In the genomic region with DNA sequence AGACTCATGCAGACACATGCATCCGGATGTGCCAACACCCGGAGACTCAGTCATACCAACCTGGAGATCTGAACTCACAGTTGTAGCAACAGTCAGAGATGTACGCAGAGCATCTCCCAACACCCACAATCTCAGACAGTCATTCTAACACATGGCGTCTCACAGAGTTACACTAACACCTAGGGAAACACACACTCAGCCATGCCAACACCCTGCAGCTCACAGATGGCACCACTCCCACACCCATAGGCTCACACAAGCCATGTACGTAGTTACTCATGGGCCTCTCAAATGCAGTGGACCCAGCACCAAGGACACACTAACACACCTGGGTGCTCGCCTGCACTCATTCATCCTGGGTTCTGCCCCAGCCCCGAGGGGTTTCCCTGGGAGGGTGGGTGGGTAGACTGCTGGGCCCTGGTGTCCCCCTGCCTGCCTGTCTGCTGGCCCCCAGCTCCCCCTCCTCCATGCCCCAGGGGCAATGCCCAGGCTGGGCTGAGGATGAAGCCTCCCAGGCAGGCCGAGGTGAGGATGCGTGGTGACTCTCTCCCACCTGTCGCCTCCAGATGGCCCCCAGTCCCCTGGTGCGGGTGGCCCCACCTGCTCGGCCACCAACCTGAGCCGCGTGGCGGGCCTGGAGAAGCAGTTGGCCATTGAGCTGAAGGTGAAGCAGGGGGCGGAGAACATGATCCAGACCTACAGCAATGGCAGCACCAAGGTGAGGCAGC, we compare ENCODE assay signal across 19 cellular contexts. TPM values are rescaled to one million over a fixed set of nuclear protein-coding genes. Genes with fewer than 3 reads are reported as not detected.
DNase-seq lines count a peak whose midpoint lies in the region; ATAC-seq, FAIRE-seq and TF ChIP-seq lines count a peak whose summit lies in the region.
"Had no signal": no experiment of that assay in that cellular context is flagged by ENCODE, and none has a peak within 500 bp of the region (broad histone marks: within the 10 kb centered on the region; RNA-seq: fewer than 3 reads in every experiment).

No MANE protein-coding gene starts in this region.

- no peak overlapping the region for H3K4me2 ChIP-seq in K562 (ENCODE audit: insufficient read depth, low read length)

- 0 out of 2 replicates have a peak, but pooled peaks cover 3% of the 10 kb centered on the region for H4K20me1 ChIP-seq in K562 (replicated peaks; ENCODE audit: control insufficient read depth, insufficient read depth, low read length)

- peaks cover 66% of the 10 kb centered on the region for H3K36me3 ChIP-seq in K562 (ENCODE audit: control insufficient read depth, insufficient read depth, low read length)
- peaks cover 23 to 65% (median 28%) of the 10 kb centered on the region in 3 experiments for H3K36me3 ChIP-seq in naive thymus-derived CD4-positive, alpha-beta T cell (ENCODE audit: control insufficient read depth in 2 of 3, insufficient read depth in 3 of 3, low read length in 3 of 3)

- DNase-seq in activated CD4-positive, alpha-beta memory T cell treated with anti-CD3 and anti-CD28 coated beads, Interleukin-2, amount 10 ng/mL, durations not matched to agents 7 days and 5 days: no peak
- DNase-seq in activated CD4-positive, alpha-beta memory T cell treated with anti-CD3 and anti-CD28 coated beads for 36 hours: no peak
- peak; percentile 21 for DNase-seq in D341Med (ENCODE audit: low spot score)
- no peak for DNase-seq in K562 (ENCODE audit: extremely low read depth in 1 of 4, low spot score in 3 of 4)
- no peak for DNase-seq in naive thymus-derived CD4-positive, alpha-beta T cell
- no peak for DNase-seq in head of caudate nucleus
- no peak for DNase-seq in RPMI8226
- no peak for DNase-seq in activated CD4-positive, alpha-beta T cell treated with anti-CD3 and anti-CD28 coated beads for 36 hours
- DNase-seq: MM.1S, NCI-H1105, NCI-H1694 treated with DMSO at 0.1 percent for 48 hours, NCI-H446 treated with DMSO at 0.1 percent for 48 hours, NCI-H82, Peyer's patch, SIG-M5 had no signal

- H3K9ac ChIP-seq in K562 (ENCODE audit: insufficient read depth in 1 of 2, low read depth in 2 of 2, low read length in 2 of 2): no peak overlapping the region

- no TSS peak for BruUV-seq in K562 (replicated peaks; lab: Mats Ljungman, UMichigan)

- H3K4me1 Mint-ChIP-seq in activated CD4-positive, alpha-beta memory T cell treated with anti-CD3 and anti-CD28 coated beads, Interleukin-2, amount 10 ng/mL, durations not matched to agents 7 days and 5 days: peaks cover 41% of the 10 kb centered on the region
- peaks cover 30% of the 10 kb centered on the region for H3K4me1 Mint-ChIP-seq in activated CD4-positive, alpha-beta memory T cell treated with anti-CD3 and anti-CD28 coated beads for 36 hours (ENCODE audit: low read depth)
- peaks cover 31 to 58% (median 46%) of the 10 kb centered on the region in 7 donors for H3K4me1 Mint-ChIP-seq in naive thymus-derived CD4-positive, alpha-beta T cell
- peaks cover 34% of the 10 kb centered on the region for H3K4me1 Mint-ChIP-seq in activated CD4-positive, alpha-beta T cell treated with anti-CD3 and anti-CD28 coated beads for 36 hours

- H3K4me3 Mint-ChIP-seq in activated CD4-positive, alpha-beta memory T cell treated with anti-CD3 and anti-CD28 coated beads, Interleukin-2, amount 10 ng/mL, durations not matched to agents 7 days and 5 days: peak overlapping the region; percentile 35
- H3K4me3 Mint-ChIP-seq in activated CD4-positive, alpha-beta memory T cell treated with anti-CD3 and anti-CD28 coated beads for 36 hours: no peak overlapping the region
- H3K4me3 Mint-ChIP-seq in naive thymus-derived CD4-positive, alpha-beta T cell: peak overlapping the region in 8 of 10 donors; percentile 18 to 99 (median 40)
- no peak overlapping the region for H3K4me3 Mint-ChIP-seq in activated CD4-positive, alpha-beta T cell treated with anti-CD3 and anti-CD28 coated beads for 36 hours
- H3K4me3 Mint-ChIP-seq: CD14-positive monocyte had no signal

- H3K9me1 ChIP-seq in K562 (ENCODE audit: control insufficient read depth, insufficient read depth, low read length): no peaks in the 10 kb centered on the region

- H3K4me1 ChIP-seq in K562 (replicated peaks in 1 of 2; ENCODE audit: control insufficient read depth in 2 of 2, insufficient read depth in 2 of 2, low read length in 2 of 2): peaks cover 11 to 32% of the 10 kb centered on the region in 2 experiments
- peaks cover 24 to 26% of the 10 kb centered on the region in 2 donors for H3K4me1 ChIP-seq in naive thymus-derived CD4-positive, alpha-beta T cell (ENCODE audit: control insufficient read depth in 2 of 2, insufficient read depth in 2 of 2, low read length in 2 of 2)

- no peaks in the 10 kb centered on the region for H3K27me3 ChIP-seq in K562 (ENCODE audit: control insufficient read depth in 2 of 2, insufficient read depth in 2 of 2, low read length in 2 of 2)
- no peaks in the 10 kb centered on the region for H3K27me3 ChIP-seq in naive thymus-derived CD4-positive, alpha-beta T cell (ENCODE audit: control insufficient read depth in 2 of 2, insufficient read depth in 2 of 2, low read length in 2 of 2)
- H3K27me3 ChIP-seq: Peyer's patch had no signal

- H3K9me3 ChIP-seq in K562 (replicated peaks; ENCODE audit: control insufficient read depth, insufficient read depth, low read depth, low read length): no peaks in the 10 kb centered on the region; the same call in 1 of the 2 replicates
- H3K9me3 ChIP-seq in naive thymus-derived CD4-positive, alpha-beta T cell (ENCODE audit: control insufficient read depth in 2 of 3, low read length in 3 of 3): no peaks in the 10 kb centered on the region
- H3K9me3 ChIP-seq: Peyer's patch had no signal

- FAIRE-seq in K562 (lab: Jason Lieb, UNC): no peak
- FAIRE-seq: A204.1 had no signal

- no peak for TF ChIP-seq POLR2A in K562 (conservative IDR thresholded peaks at IDR 0.05)

- TF ChIP-seq EP300 in K562 (IDR thresholded peaks at IDR 0.05; ENCODE audit: low read length): no peak

- H2AFZ ChIP-seq in K562 (ENCODE audit: low read depth, low read length): no peak overlapping the region

- H3K9me3 Mint-ChIP-seq in activated CD4-positive, alpha-beta memory T cell treated with anti-CD3 and anti-CD28 coated beads, Interleukin-2, amount 10 ng/mL, durations not matched to agents 7 days and 5 days: no peaks in the 10 kb centered on the region
- H3K9me3 Mint-ChIP-seq in activated CD4-positive, alpha-beta memory T cell treated with anti-CD3 and anti-CD28 coated beads for 36 hours: no peaks in the 10 kb centered on the region
- H3K9me3 Mint-ChIP-seq in naive thymus-derived CD4-positive, alpha-beta T cell: no peaks in the 10 kb centered on the region
- no peaks in the 10 kb centered on the region for H3K9me3 Mint-ChIP-seq in activated CD4-positive, alpha-beta T cell treated with anti-CD3 and anti-CD28 coated beads for 36 hours (ENCODE audit: low read depth)
- H3K9me3 Mint-ChIP-seq: CD14-positive monocyte had no signal

- ATAC-seq in K562: no peak
- no peak for ATAC-seq in naive thymus-derived CD4-positive, alpha-beta T cell
- no peak for ATAC-seq in activated CD4-positive, alpha-beta T cell treated with anti-CD3 and anti-CD28 coated beads for 36 hours

- peaks cover 60% of the 10 kb centered on the region for H3K36me3 Mint-ChIP-seq in activated CD4-positive, alpha-beta memory T cell treated with anti-CD3 and anti-CD28 coated beads, Interleukin-2, amount 10 ng/mL, durations not matched to agents 7 days and 5 days (ENCODE audit: low read depth)
- peaks cover 44% of the 10 kb centered on the region for H3K36me3 Mint-ChIP-seq in activated CD4-positive, alpha-beta memory T cell treated with anti-CD3 and anti-CD28 coated beads for 36 hours
- H3K36me3 Mint-ChIP-seq in naive thymus-derived CD4-positive, alpha-beta T cell: peaks cover 10 to 46% (median 27%) of the 10 kb centered on the region in 5 donors
- H3K36me3 Mint-ChIP-seq in activated CD4-positive, alpha-beta T cell treated with anti-CD3 and anti-CD28 coated beads for 36 hours (ENCODE audit: low read depth): peaks cover 46% of the 10 kb centered on the region

- in situ Hi-C loops in K562 (cut with MboI): no loop called here

- TF ChIP-seq RAD21 in K562 (CRISPR knock-in tag; conservative IDR thresholded peaks at IDR 0.05 in 1 of 2, IDR thresholded peaks at IDR 0.05 in 1 of 2): no peak

- H3K27ac Mint-ChIP-seq in activated CD4-positive, alpha-beta memory T cell treated with anti-CD3 and anti-CD28 coated beads, Interleukin-2, amount 10 ng/mL, durations not matched to agents 7 days and 5 days: no peak overlapping the region
- H3K27ac Mint-ChIP-seq in activated CD4-positive, alpha-beta memory T cell treated with anti-CD3 and anti-CD28 coated beads for 36 hours: no peak overlapping the region
- H3K27ac Mint-ChIP-seq in naive thymus-derived CD4-positive, alpha-beta T cell: peak overlapping the region in 6 of 9 donors; percentile 9 to 72 (median 28)
- H3K27ac Mint-ChIP-seq in activated CD4-positive, alpha-beta T cell treated with anti-CD3 and anti-CD28 coated beads for 36 hours: no peak overlapping the region

- 97% methylated on average over 12 of the region's 16 CpGs for WGBS in K562 (ENCODE audit: insufficient coverage, low coverage, missing lambda C conversion rate)

- H3K4me3 ChIP-seq in K562: no peak overlapping the region
- no peak overlapping the region for H3K4me3 ChIP-seq in naive thymus-derived CD4-positive, alpha-beta T cell (ENCODE audit: low read length)
- H3K4me3 ChIP-seq: Peyer's patch had no signal

- POLR2A ChIA-PET in activated CD4-positive, alpha-beta memory T cell treated with anti-CD3 and anti-CD28 coated beads, Interleukin-2, amount 10 ng/mL, durations not matched to agents 7 days and 5 days (lab: Charles Lee): no interaction called here
- POLR2A ChIA-PET in activated CD4-positive, alpha-beta memory T cell treated with anti-CD3 and anti-CD28 coated beads for 36 hours (lab: Charles Lee): no interaction called here
- POLR2A ChIA-PET in K562 (lab: Yijun Ruan, JAX): no interaction called here
- POLR2A ChIA-PET in naive thymus-derived CD4-positive, alpha-beta T cell (lab: Charles Lee): interaction anchor here (0.6 to 7.0 kb wide), 3 partner anchors 24 to 1523 kb away, joined by 3 to 37 read pairs (median 3); partner anchors contain the start of gene DDX39A
- POLR2A ChIA-PET in activated CD4-positive, alpha-beta T cell treated with anti-CD3 and anti-CD28 coated beads for 36 hours (lab: Charles Lee): no interaction called here

- no peak overlapping the region for H3K27ac ChIP-seq in K562 (ENCODE audit: extremely low read depth, low read depth, low read length)
- H3K27ac ChIP-seq in naive thymus-derived CD4-positive, alpha-beta T cell (ENCODE audit: low read depth, low read length): no peak overlapping the region
- H3K27ac ChIP-seq: Peyer's patch had no signal

- peaks cover 35% of the 10 kb centered on the region for H3K79me2 ChIP-seq in K562 (ENCODE audit: control insufficient read depth, insufficient read depth, low read length)

- TF ChIP-seq CTCF in K562 (IDR thresholded peaks at IDR 0.05 in 2 of 3, conservative IDR thresholded peaks at IDR 0.05 in 1 of 3; ENCODE audit: insufficient read depth in 2 of 3, low read depth in 1 of 3, low read length in 3 of 3): no peak

- no peaks in the 10 kb centered on the region for H3K27me3 Mint-ChIP-seq in activated CD4-positive, alpha-beta memory T cell treated with anti-CD3 and anti-CD28 coated beads, Interleukin-2, amount 10 ng/mL, durations not matched to agents 7 days and 5 days
- no peaks in the 10 kb centered on the region for H3K27me3 Mint-ChIP-seq in activated CD4-positive, alpha-beta memory T cell treated with anti-CD3 and anti-CD28 coated beads for 36 hours
- no peaks in the 10 kb centered on the region for H3K27me3 Mint-ChIP-seq in naive thymus-derived CD4-positive, alpha-beta T cell
- no peaks in the 10 kb centered on the region for H3K27me3 Mint-ChIP-seq in activated CD4-positive, alpha-beta T cell treated with anti-CD3 and anti-CD28 coated beads for 36 hours

- CTCF ChIA-PET in activated CD4-positive, alpha-beta memory T cell treated with anti-CD3 and anti-CD28 coated beads, Interleukin-2, amount 10 ng/mL, durations not matched to agents 7 days and 5 days (lab: Charles Lee): interaction anchor here (1.2 kb wide), 1 partner anchor 37 kb away, joined by 3 read pairs; no protein-coding TSS in a partner anchor
- CTCF ChIA-PET in activated CD4-positive, alpha-beta memory T cell treated with anti-CD3 and anti-CD28 coated beads for 36 hours (lab: Charles Lee): no interaction called here
- CTCF ChIA-PET in K562 (lab: Yijun Ruan, JAX; ENCODE audit: low intra/inter-chr PET ratio): no interaction called here
- CTCF ChIA-PET in naive thymus-derived CD4-positive, alpha-beta T cell (lab: Charles Lee): no interaction called here
- CTCF ChIA-PET in activated CD4-positive, alpha-beta T cell treated with anti-CD3 and anti-CD28 coated beads for 36 hours (lab: Charles Lee): no interaction called here

- intact Hi-C loops in activated CD4-positive, alpha-beta memory T cell treated with anti-CD3 and anti-CD28 coated beads for 36 hours (cut with micrococcal nuclease): no loop called here
- intact Hi-C loops in K562 (cut with micrococcal nuclease) (no loop called here), head of caudate nucleus (cut with DNase I) (no loop called here)
- intact Hi-C loops in naive thymus-derived CD4-positive, alpha-beta T cell (cut with micrococcal nuclease): no loop called here
- intact Hi-C loops in activated CD4-positive, alpha-beta T cell treated with anti-CD3 and anti-CD28 coated beads for 36 hours (cut with DNase I, micrococcal nuclease): no loop called here

RNA-seq across cellular contexts. Expression of gene PKN1, which starts 10.0 kb away (rescaled TPM):
- total RNA-seq in activated CD4-positive, alpha-beta memory T cell treated with anti-CD3 and anti-CD28 coated beads, Interleukin-2, amount 10 ng/mL, durations not matched to agents 7 days and 5 days: 100 to 1,000 TPM; 219 to 232 TPM
- total RNA-seq in activated CD4-positive, alpha-beta memory T cell treated with anti-CD3 and anti-CD28 coated beads for 36 hours: 100 to 1,000 TPM; 188 to 207 TPM
- 22.5 and 89.0 TPM in 2 replicates for total RNA-seq in K562 (2011; cell fraction: chromatin; rRNA removed; ENCODE audit: low replicate concordance)
- total RNA-seq in K562 (2011; cell fraction: nucleolus; rRNA removed): 76.9 and 79.6 TPM in 2 replicates
- 33.7 and 45.6 TPM in 2 replicates for total RNA-seq in K562 (2011; cell fraction: nucleoplasm; rRNA removed)
- total RNA-seq in K562 (2014; rRNA removed) (108 and 133 TPM in 2 replicates), K562 (2014; rRNA removed; fragmentation: Illumina TruSeq; extraction: Trizol) (25.8 and 37.3 TPM in 2 replicates), K562 (2015; rRNA removed; fragmentation: Illumina TruSeq; extraction: Trizol) (75.0 and 80.6 TPM in 2 replicates), K562 (2021) (222 and 228 TPM in 2 replicates)
- polyA plus RNA-seq in K562 (2011; rRNA removed) (52.1 and 63.7 TPM in 2 replicates), K562 (2014; fragmentation: Illumina TruSeq; extraction: Trizol) (77.5 and 97.5 TPM in 2 replicates), K562 (2014; fragmentation: Nextera tagmentation; extraction: Ambion mirVana) (under 1 TPM; 0.30 to 0.57 TPM), K562 (2014; rRNA removed) (97.3 and 108 TPM in 2 replicates)
- 66.1 and 116 TPM in 2 replicates for polyA plus RNA-seq in K562 (2011; cell fraction: cytosol; rRNA removed)
- 105 and 144 TPM in 2 replicates for polyA plus RNA-seq in K562 (2011; cell fraction: nucleus; rRNA removed)
- 160 and 186 TPM in 2 replicates for polyA plus RNA-seq in K562 (2012)
- polyA minus RNA-seq in K562 (2011; rRNA and poly(A)+ RNA removed): 37.3 and 59.9 TPM in 2 replicates
- polyA minus RNA-seq in K562 (2011; cell fraction: cytosol; rRNA and poly(A)+ RNA removed): 93.0 and 105 TPM in 2 replicates
- polyA minus RNA-seq in K562 (2011; cell fraction: nucleus; rRNA and poly(A)+ RNA removed): 25.6 and 39.1 TPM in 2 replicates
- total RNA-seq in naive thymus-derived CD4-positive, alpha-beta T cell: 100 to 1,000 TPM; 194 to 211 (median 206) TPM
- polyA plus RNA-seq in naive thymus-derived CD4-positive, alpha-beta T cell: 10 to 100 TPM; 47.2 to 88.2 TPM
- 100 to 1,000 TPM; 173 to 176 TPM for total RNA-seq in activated CD4-positive, alpha-beta T cell treated with anti-CD3 and anti-CD28 coated beads for 36 hours

RNA-seq across cellular contexts. Expression of gene DDX39A, which starts 23.9 kb away (rescaled TPM):
- 100 to 1,000 TPM; 233 to 234 TPM for total RNA-seq in activated CD4-positive, alpha-beta memory T cell treated with anti-CD3 and anti-CD28 coated beads, Interleukin-2, amount 10 ng/mL, durations not matched to agents 7 days and 5 days
- 100 to 1,000 TPM; 200 to 204 TPM for total RNA-seq in activated CD4-positive, alpha-beta memory T cell treated with anti-CD3 and anti-CD28 coated beads for 36 hours
- total RNA-seq in K562 (2011; cell fraction: chromatin; rRNA removed; ENCODE audit: low replicate concordance): 212 and 603 TPM in 2 replicates
- total RNA-seq in K562 (2011; cell fraction: nucleolus; rRNA removed): 468 and 513 TPM in 2 replicates
- 227 and 308 TPM in 2 replicates for total RNA-seq in K562 (2011; cell fraction: nucleoplasm; rRNA removed)
- 239 and 284 TPM in 2 replicates for total RNA-seq in K562 (2014; rRNA removed)
- 75.4 and 90.3 TPM in 2 replicates for total RNA-seq in K562 (2014; rRNA removed; fragmentation: Illumina TruSeq; extraction: Trizol)
- total RNA-seq in K562 (2015; rRNA removed; fragmentation: Illumina TruSeq; extraction: Trizol): 163 and 166 TPM in 2 replicates
- total RNA-seq in K562 (2021): 244 and 249 TPM in 2 replicates
- 120 and 136 TPM in 2 replicates for polyA plus RNA-seq in K562 (2011; rRNA removed)
- 104 and 196 TPM in 2 replicates for polyA plus RNA-seq in K562 (2011; cell fraction: cytosol; rRNA removed)
- polyA plus RNA-seq in K562 (2011; cell fraction: nucleus; rRNA removed): 938 and 1,011 TPM in 2 replicates
- 261 and 285 TPM in 2 replicates for polyA plus RNA-seq in K562 (2012)
- 140 and 177 TPM in 2 replicates for polyA plus RNA-seq in K562 (2014; fragmentation: Illumina TruSeq; extraction: Trizol)
- 100 to 1,000 TPM; 188 to 230 TPM for polyA plus RNA-seq in K562 (2014; fragmentation: Nextera tagmentation; extraction: Ambion mirVana)
- 239 and 250 TPM in 2 replicates for polyA plus RNA-seq in K562 (2014; rRNA removed)
- 62.7 and 99.1 TPM in 2 replicates for polyA minus RNA-seq in K562 (2011; rRNA and poly(A)+ RNA removed)
- polyA minus RNA-seq in K562 (2011; cell fraction: cytosol; rRNA and poly(A)+ RNA removed): 83.0 and 99.1 TPM in 2 replicates
- polyA minus RNA-seq in K562 (2011; cell fraction: nucleus; rRNA and poly(A)+ RNA removed): 152 and 185 TPM in 2 replicates
- 100 to 1,000 TPM; 135 to 288 (median 215) TPM for total RNA-seq in naive thymus-derived CD4-positive, alpha-beta T cell
- polyA plus RNA-seq in naive thymus-derived CD4-positive, alpha-beta T cell: 100 to 1,000 TPM in 1 of 2 donors, 10 to 100 TPM in 1; 98.6 to 134 TPM
- 100 to 1,000 TPM; 168 to 185 TPM for total RNA-seq in activated CD4-positive, alpha-beta T cell treated with anti-CD3 and anti-CD28 coated beads for 36 hours

RNA-seq across cellular contexts. Expression of gene PTGER1, which starts 32.1 kb away (rescaled TPM):
- 1 to 10 TPM in 1 of 2 experiments, under 1 TPM in 1; 0.93 to 1.3 TPM for total RNA-seq in activated CD4-positive, alpha-beta memory T cell treated with anti-CD3 and anti-CD28 coated beads, Interleukin-2, amount 10 ng/mL, durations not matched to agents 7 days and 5 days
- total RNA-seq in activated CD4-positive, alpha-beta memory T cell treated with anti-CD3 and anti-CD28 coated beads for 36 hours: under 1 TPM; 0.29 to 0.41 TPM
- not detected in 2 replicates for total RNA-seq in K562 (2011; cell fraction: chromatin; rRNA removed; ENCODE audit: low replicate concordance)
- total RNA-seq in K562 (2011; cell fraction: nucleolus; rRNA removed): 1.1 and 1.3 TPM in 2 replicates
- total RNA-seq in K562 (2011; cell fraction: nucleoplasm; rRNA removed): 0.51 TPM in 1 of 2 replicates, not detected in the other
- total RNA-seq in K562 (2014; rRNA removed) (0.27 and 0.29 TPM in 2 replicates), K562 (2014; rRNA removed; fragmentation: Illumina TruSeq; extraction: Trizol) (not detected in 2 replicates), K562 (2015; rRNA removed; fragmentation: Illumina TruSeq; extraction: Trizol) (not detected in 2 replicates), K562 (2021) (0.29 and 0.35 TPM in 2 replicates)
- polyA plus RNA-seq in K562 (2011; rRNA removed) (0.06 TPM in 1 of 2 replicates, not detected in the other), K562 (2014; fragmentation: Illumina TruSeq; extraction: Trizol) (not detected in 2 replicates), K562 (2014; fragmentation: Nextera tagmentation; extraction: Ambion mirVana) (not detected), K562 (2014; rRNA removed) (0.34 and 0.36 TPM in 2 replicates)
- 0.10 and 0.88 TPM in 2 replicates for polyA plus RNA-seq in K562 (2011; cell fraction: cytosol; rRNA removed)
- polyA plus RNA-seq in K562 (2011; cell fraction: nucleus; rRNA removed): 0.13 and 0.34 TPM in 2 replicates
- polyA plus RNA-seq in K562 (2012): 0.16 and 0.65 TPM in 2 replicates
- polyA minus RNA-seq in K562 (2011; rRNA and poly(A)+ RNA removed): not detected in 2 replicates
- not detected in 2 replicates for polyA minus RNA-seq in K562 (2011; cell fraction: cytosol; rRNA and poly(A)+ RNA removed)
- 0.40 TPM in 1 of 2 replicates, not detected in the other for polyA minus RNA-seq in K562 (2011; cell fraction: nucleus; rRNA and poly(A)+ RNA removed)
- total RNA-seq in naive thymus-derived CD4-positive, alpha-beta T cell: under 1 TPM in 1 of 5 experiments, not detected in 4; 0.46 TPM
- polyA plus RNA-seq in naive thymus-derived CD4-positive, alpha-beta T cell: not detected
- total RNA-seq in activated CD4-positive, alpha-beta T cell treated with anti-CD3 and anti-CD28 coated beads for 36 hours: under 1 TPM; 0.16 to 0.25 TPM
- total RNA-seq: Daoy, H4, Peyer's patch had no signal
- polyA plus RNA-seq: CD14-positive monocyte had no signal

RNA-seq across cellular contexts. Expression of gene GIPC1, which starts 52.9 kb away (rescaled TPM):
- 10 to 100 TPM; 39.8 to 40.0 TPM for total RNA-seq in activated CD4-positive, alpha-beta memory T cell treated with anti-CD3 and anti-CD28 coated beads, Interleukin-2, amount 10 ng/mL, durations not matched to agents 7 days and 5 days
- total RNA-seq in activated CD4-positive, alpha-beta memory T cell treated with anti-CD3 and anti-CD28 coated beads for 36 hours: 10 to 100 TPM; 31.5 to 35.2 TPM
- 18.6 and 50.3 TPM in 2 replicates for total RNA-seq in K562 (2011; cell fraction: chromatin; rRNA removed; ENCODE audit: low replicate concordance)
- 32.9 and 38.4 TPM in 2 replicates for total RNA-seq in K562 (2011; cell fraction: nucleolus; rRNA removed)
- total RNA-seq in K562 (2011; cell fraction: nucleoplasm; rRNA removed): 26.4 and 30.8 TPM in 2 replicates
- total RNA-seq in K562 (2014; rRNA removed) (54.7 and 71.2 TPM in 2 replicates), K562 (2014; rRNA removed; fragmentation: Illumina TruSeq; extraction: Trizol) (7.8 and 12.0 TPM in 2 replicates), K562 (2015; rRNA removed; fragmentation: Illumina TruSeq; extraction: Trizol) (39.7 and 46.3 TPM in 2 replicates), K562 (2021) (49.7 and 51.7 TPM in 2 replicates)
- polyA plus RNA-seq in K562 (2011; rRNA removed) (24.8 and 26.6 TPM in 2 replicates), K562 (2014; fragmentation: Illumina TruSeq; extraction: Trizol) (13.6 and 35.1 TPM in 2 replicates), K562 (2014; fragmentation: Nextera tagmentation; extraction: Ambion mirVana) (1 to 10 TPM in 1 of 2 experiments, under 1 TPM in 1; 0.49 to 1.1 TPM), K562 (2014; rRNA removed) (50.8 and 52.2 TPM in 2 replicates)
- polyA plus RNA-seq in K562 (2011; cell fraction: cytosol; rRNA removed): 25.0 and 75.6 TPM in 2 replicates
- 15.3 and 27.8 TPM in 2 replicates for polyA plus RNA-seq in K562 (2011; cell fraction: nucleus; rRNA removed)
- polyA plus RNA-seq in K562 (2012): 37.9 and 39.8 TPM in 2 replicates
- polyA minus RNA-seq in K562 (2011; rRNA and poly(A)+ RNA removed): 6.3 and 11.7 TPM in 2 replicates
- 32.3 and 41.7 TPM in 2 replicates for polyA minus RNA-seq in K562 (2011; cell fraction: cytosol; rRNA and poly(A)+ RNA removed)
- polyA minus RNA-seq in K562 (2011; cell fraction: nucleus; rRNA and poly(A)+ RNA removed): 8.9 and 9.0 TPM in 2 replicates
- 10 to 100 TPM; 21.3 to 45.4 (median 24.7) TPM for total RNA-seq in naive thymus-derived CD4-positive, alpha-beta T cell
- 10 to 100 TPM; 34.0 to 46.1 TPM for polyA plus RNA-seq in naive thymus-derived CD4-positive, alpha-beta T cell
- total RNA-seq in activated CD4-positive, alpha-beta T cell treated with anti-CD3 and anti-CD28 coated beads for 36 hours: 10 to 100 TPM; 19.3 to 25.7 TPM

Comparison
In these comparisons a context has a peak if more than half of its experiments do, and no peak if none do; other contexts are left out.
1. H3K4me3 Mint-ChIP-seq: peak in activated CD4-positive, alpha-beta memory T cell treated with anti-CD3 and anti-CD28 coated beads, Interleukin-2, amount 10 ng/mL, durations not matched to agents 7 days and 5 days (single experiment) and naive thymus-derived CD4-positive, alpha-beta T cell (8 of 10); none in activated CD4-positive, alpha-beta memory T cell treated with anti-CD3 and anti-CD28 coated beads for 36 hours (single experiment) and activated CD4-positive, alpha-beta T cell treated with anti-CD3 and anti-CD28 coated beads for 36 hours (single experiment).
2. H3K27ac Mint-ChIP-seq: peak in naive thymus-derived CD4-positive, alpha-beta T cell (6 of 9); none in activated CD4-positive, alpha-beta memory T cell treated with anti-CD3 and anti-CD28 coated beads, Interleukin-2, amount 10 ng/mL, durations not matched to agents 7 days and 5 days (single experiment), activated CD4-positive, alpha-beta memory T cell treated with anti-CD3 and anti-CD28 coated beads for 36 hours (single experiment) and activated CD4-positive, alpha-beta T cell treated with anti-CD3 and anti-CD28 coated beads for 36 hours (single experiment).